In genomic region chr6:1593286-1593957, GRCh38 we compare ENCODE assay signal across 22 cellular contexts.
"Had no signal": no experiment of that assay in that cellular context is flagged by ENCODE, and none has a peak within 500 bp of the region (broad histone marks: within the 10 kb centered on the region; RNA-seq: fewer than 3 reads in every experiment).

No MANE protein-coding gene starts in this region.

- H3K9me3 Mint-ChIP-seq: activated CD4-positive, alpha-beta T cell treated with anti-CD3 and anti-CD28 coated beads, Interleukin-2, amount 10 ng/mL, durations not matched to agents 24 days and 14 days; activated CD8-positive, alpha-beta T cell treated with anti-CD3 and anti-CD28 coated beads for 36 hours; activated naive CD4-positive, alpha-beta T cell treated with anti-CD3 and anti-CD28 coated beads, Interleukin-2, amount 50 U/mL, for 24 hours; dendritic cell treated with granulocyte-macrophage colony-stimulating factor and Interleukin-4, amounts not matched to agents 40 ng/mL and 50 ng/mL, for 4 days; memory B cell; stimulated activated naive B cell treated with anti-CD40 and anti-IgM and Interleukin-4, amounts not matched to agents 10 μg/mL and 1 μg/mL and 100 μg/mL, for 72 hours; T-cell; T-helper 2 cell treated with Interferon-gamma antibody and Interleukin-4, amounts not matched to agents 5 μg/mL and 100 μg/mL, for 36 hours had no signal

- H3K4me3 Mint-ChIP-seq: activated CD4-positive, alpha-beta T cell treated with anti-CD3 and anti-CD28 coated beads, Interleukin-2, amount 10 ng/mL, durations not matched to agents 24 days and 14 days; activated CD8-positive, alpha-beta T cell treated with anti-CD3 and anti-CD28 coated beads for 36 hours; activated naive CD4-positive, alpha-beta T cell treated with anti-CD3 and anti-CD28 coated beads, Interleukin-2, amount 50 U/mL, for 24 hours; dendritic cell treated with granulocyte-macrophage colony-stimulating factor and Interleukin-4, amounts not matched to agents 40 ng/mL and 50 ng/mL, for 4 days; memory B cell; nephron progenitor cell; stimulated activated naive B cell treated with anti-CD40 and anti-IgM and Interleukin-4, amounts not matched to agents 10 μg/mL and 1 μg/mL and 100 μg/mL, for 72 hours; T-cell; T-helper 2 cell treated with Interferon-gamma antibody and Interleukin-4, amounts not matched to agents 5 μg/mL and 100 μg/mL, for 36 hours had no signal

- H3K4me3 ChIP-seq: body of pancreas, esophagus muscularis mucosa, gastrocnemius medialis, sigmoid colon, smooth muscle cell, upper lobe of right lung had no signal

- ATAC-seq: activated CD4-positive, CD25-positive, alpha-beta regulatory T cell treated with anti-CD3 and anti-CD28 coated beads, Interleukin-2, amount 50 U/mL, for 24 hours; activated CD8-positive, alpha-beta T cell treated with anti-CD3 and anti-CD28 coated beads for 36 hours; body of pancreas; gastrocnemius medialis; stimulated activated naive B cell treated with anti-CD40 and anti-IgM and Interleukin-4, amounts not matched to agents 10 μg/mL and 1 μg/mL and 100 μg/mL, for 72 hours; T-cell; upper lobe of right lung had no signal

- H3K27ac Mint-ChIP-seq: activated CD4-positive, alpha-beta T cell treated with anti-CD3 and anti-CD28 coated beads, Interleukin-2, amount 10 ng/mL, durations not matched to agents 24 days and 14 days; activated CD8-positive, alpha-beta T cell treated with anti-CD3 and anti-CD28 coated beads for 36 hours; activated naive CD4-positive, alpha-beta T cell treated with anti-CD3 and anti-CD28 coated beads, Interleukin-2, amount 50 U/mL, for 24 hours; dendritic cell treated with granulocyte-macrophage colony-stimulating factor and Interleukin-4, amounts not matched to agents 40 ng/mL and 50 ng/mL, for 4 days; memory B cell; stimulated activated naive B cell treated with anti-CD40 and anti-IgM and Interleukin-4, amounts not matched to agents 10 μg/mL and 1 μg/mL and 100 μg/mL, for 72 hours; T-cell; T-helper 2 cell treated with Interferon-gamma antibody and Interleukin-4, amounts not matched to agents 5 μg/mL and 100 μg/mL, for 36 hours had no signal

- DNase-seq: activated CD4-positive, alpha-beta T cell treated with anti-CD3 and anti-CD28 coated beads, Interleukin-2, amount 10 ng/mL, durations not matched to agents 24 days and 14 days; activated CD8-positive, alpha-beta T cell treated with anti-CD3 and anti-CD28 coated beads for 36 hours; activated gamma-delta T cell treated with Interleukin-2 at 50 U/mL for 16 hours; activated T-cell treated with anti-CD3 and anti-CD28 coated beads, Interleukin-2, amount 50 U/mL, for 1 hour; anterior cingulate cortex; effector CD8-positive, alpha-beta T cell; gastrocnemius medialis; hippocampal formation; nephron progenitor cell; sigmoid colon; stimulated activated CD4-positive, alpha-beta T cell treated with anti-CD3 and anti-CD28 coated beads, Interleukin-15, amount 100 ng/mL, for 24 hours; stimulated activated naive B cell treated with anti-CD40 and anti-IgM and Interleukin-4, amounts not matched to agents 10 μg/mL and 1 μg/mL and 100 μg/mL, for 72 hours; T-cell; upper lobe of right lung had no signal

- H3K36me3 Mint-ChIP-seq: activated naive CD4-positive, alpha-beta T cell treated with anti-CD3 and anti-CD28 coated beads, Interleukin-2, amount 50 U/mL, for 24 hours; memory B cell; stimulated activated naive B cell treated with anti-CD40 and anti-IgM and Interleukin-4, amounts not matched to agents 10 μg/mL and 1 μg/mL and 100 μg/mL, for 72 hours; T-cell had no signal
